ENCODE assay signal across 8 cellular contexts in the genomic region with DNA sequence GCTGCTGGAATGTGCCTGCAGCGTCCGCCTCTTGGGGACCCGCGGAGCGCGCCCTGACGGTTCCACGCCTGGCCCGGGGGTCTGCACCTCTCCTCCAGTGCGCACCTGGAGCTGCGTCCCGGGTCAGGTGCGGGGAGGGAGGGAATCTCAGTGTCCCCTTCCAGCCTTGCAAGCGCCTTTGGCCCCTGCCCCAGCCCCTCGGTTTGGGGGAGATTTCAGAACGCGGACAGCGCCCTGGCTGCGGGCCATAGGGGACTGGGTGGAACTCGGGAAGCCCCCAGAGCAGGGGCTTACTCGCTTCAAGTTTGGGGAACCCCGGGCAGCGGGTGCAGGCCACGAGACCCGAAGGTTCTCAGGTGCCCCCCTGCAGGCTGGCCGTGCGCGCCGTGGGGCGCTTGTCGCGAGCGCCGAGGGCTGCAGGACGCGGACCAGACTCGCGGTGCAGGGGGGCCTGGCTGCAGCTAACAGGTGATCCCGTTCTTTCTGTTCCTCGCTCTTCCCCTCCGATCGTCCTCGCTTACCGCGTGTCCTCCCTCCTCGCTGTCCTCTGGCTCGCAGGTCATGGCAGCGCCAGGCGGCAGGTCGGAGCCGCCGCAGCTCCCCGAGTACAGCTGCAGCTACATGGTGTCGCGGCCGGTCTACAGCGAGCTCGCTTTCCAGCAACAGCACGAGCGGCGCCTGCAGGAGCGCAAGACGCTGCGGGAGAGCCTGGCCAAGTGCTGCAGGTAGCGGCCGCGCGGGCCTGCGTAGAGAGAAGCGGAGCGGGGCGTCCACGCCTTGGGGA. TPM values are rescaled to one million over a fixed set of nuclear protein-coding genes. Genes with fewer than 3 reads are reported as not detected.
DNase-seq lines count a peak whose midpoint lies in the region; ATAC-seq and TF ChIP-seq lines count a peak whose summit lies in the region.

No MANE protein-coding gene starts in this region.

- H3K27me3 Mint-ChIP-seq in effector memory CD8-positive, alpha-beta T cell = peaks cover 38 to 53% of the 10 kb centered on the region in 2 donors

- H3K36me3 ChIP-seq in stomach = no peaks in the 10 kb centered on the region

- no peak overlapping the region for H3K27ac Mint-ChIP-seq in effector memory CD8-positive, alpha-beta T cell

- intact Hi-C loops in stomach (cut with DNase I; ENCODE audit: low total_unique reads) = no loop called here

- no peaks in the 10 kb centered on the region for H3K9me3 Mint-ChIP-seq in effector memory CD8-positive, alpha-beta T cell

- 1 to 2% (median 1%) methylated on average over 54 to 73 of the region's 73 CpGs for WGBS in stomach, 5 donors

- ATAC-seq in GM19351 (IDR thresholded peaks at IDR 0.05; ENCODE audit: unreplicated experiment) (peak; percentile 66), HG02884 (IDR thresholded peaks at IDR 0.05; ENCODE audit: unreplicated experiment) (no peak)
- peak; percentile 65 for ATAC-seq in effector memory CD8-positive, alpha-beta T cell (replicated peaks)

- TF ChIP-seq POLR2A in NB4 (IDR thresholded peaks at IDR 0.05; ENCODE audit: extremely low read depth, insufficient read length) = no peak
- no peak for TF ChIP-seq POLR2A in stomach (IDR thresholded peaks at IDR 0.05)

- no peak for TF ChIP-seq EP300 in stomach (IDR thresholded peaks at IDR 0.05)

- peaks cover 0 to 58% (median 21%) of the 10 kb centered on the region in 3 donors for H3K27me3 ChIP-seq in stomach

- peaks cover 0 to 9% of the 10 kb centered on the region in 2 donors for H3K4me1 Mint-ChIP-seq in effector memory CD8-positive, alpha-beta T cell (ENCODE audit: low read depth in 2 of 2)

- no peak for TF ChIP-seq CTCF in NB4 (IDR thresholded peaks at IDR 0.05; ENCODE audit: low read depth, low read length)
- TF ChIP-seq CTCF in stomach (IDR thresholded peaks at IDR 0.05) = peak in 2 of 7 experiments; percentile 13 to 17

- no peak overlapping the region for H3K4me3 ChIP-seq in NB4 (ENCODE audit: low read depth, low read length)
- H3K4me3 ChIP-seq in stomach = peak overlapping the region; percentile 48 to 70 (median 54)

- H3K4me1 ChIP-seq in stomach = peaks cover 19 to 23% (median 20%) of the 10 kb centered on the region in 4 donors

- no peaks in the 10 kb centered on the region for H3K9me3 ChIP-seq in stomach

- peak overlapping the region in 1 of 5 donors; percentile 26 for H3K27ac ChIP-seq in stomach

- DNase-seq in Ammon's horn (ENCODE audit: low spot score) (peak; percentile 40), NB4 (ENCODE audit: low read depth) (peak; percentile 41), mucosa of gallbladder (ENCODE audit: low spot score) (peak; percentile 11), stomach (peak; percentile 71)
- DNase-seq in activated CD4-positive, alpha-beta T cell treated with anti-CD3 and anti-CD28 coated beads, Interleukin-2, amount 50 U/mL, for 1 hour = peak; percentile 15
- peak in 2 of 3 experiments; percentile 2 to 6 for DNase-seq in effector memory CD8-positive, alpha-beta T cell

- H3K4me3 Mint-ChIP-seq in effector memory CD8-positive, alpha-beta T cell = peak overlapping the region; percentile 66 to 74

- no peaks in the 10 kb centered on the region for H3K36me3 Mint-ChIP-seq in effector memory CD8-positive, alpha-beta T cell (ENCODE audit: insufficient read depth)

RNA-seq across cellular contexts. Expression of gene SLC26A4, which starts 0.6 kb away (rescaled TPM):
- total RNA-seq in mucosa of gallbladder (0.52 TPM), stomach (1 to 10 TPM in 2 of 5 donors, not detected in 3; 2.6 to 4.2 TPM)
- 1 to 10 TPM in 1 of 3 donors, under 1 TPM in 2; 0.06 to 2.1 (median 0.28) TPM for polyA plus RNA-seq in stomach

Comparison
In these comparisons a context has a peak if more than half of its experiments do, and no peak if none do; other contexts are left out.
1. DNase-seq: peak in every context shown above with its lines; median percentile 71 in stomach; 41 in NB4; 40 in Ammon's horn; 15 in activated CD4-positive, alpha-beta T cell treated with anti-CD3 and anti-CD28 coated beads, Interleukin-2, amount 50 U/mL, for 1 hour; 11 in mucosa of gallbladder; 4 in effector memory CD8-positive, alpha-beta T cell.